33 cellular contexts compared by ENCODE assay signal in the genomic region with DNA sequence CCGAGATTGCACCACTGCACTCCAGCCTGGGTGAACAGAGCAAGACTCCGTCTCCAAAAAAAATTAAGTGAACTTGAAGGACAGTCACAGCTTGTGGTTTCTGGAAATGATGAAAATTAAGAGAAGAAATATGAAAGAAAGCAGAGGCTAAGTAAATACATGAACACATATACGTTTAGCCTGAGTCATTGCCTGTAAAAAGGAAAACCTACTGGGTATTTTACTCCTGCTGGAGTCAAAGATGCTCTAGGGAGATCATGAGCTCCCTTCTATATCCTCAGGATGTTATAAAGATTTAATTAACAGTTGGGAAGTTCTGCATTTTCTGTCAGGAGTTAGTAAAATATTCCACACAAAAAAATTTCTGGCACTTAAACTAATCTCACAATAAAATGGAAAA. TPM values are rescaled to one million over a fixed set of nuclear protein-coding genes. Genes with fewer than 3 reads are reported as not detected.
"Had no signal": no experiment of that assay in that cellular context is flagged by ENCODE, and none has a peak within 500 bp of the region (broad histone marks: within the 10 kb centered on the region; RNA-seq: fewer than 3 reads in every experiment).

No MANE protein-coding gene starts in this region.

- H3K27ac ChIP-seq: ascending aorta, cardiac muscle cell, VCaP had no signal

- H3K9me3 ChIP-seq: ascending aorta had no signal

- ATAC-seq: activated CD8-positive, alpha-beta memory T cell treated with anti-CD3 and anti-CD28 coated beads, Interleukin-2, amount 10 ng/mL, durations not matched to agents 7 days and 5 days; activated CD8-positive, alpha-beta T cell treated with anti-CD3 and anti-CD28 coated beads, Interleukin-2, amount 10 ng/mL, durations not matched to agents 7 days and 5 days; activated naive CD8-positive, alpha-beta T cell treated with anti-CD3 and anti-CD28 coated beads, Interleukin-2, amount 50 U/mL, for 24 hours; T-cell; T-helper 17 cell had no signal

- H3K4me3 Mint-ChIP-seq: activated B cell treated with CpG ODN at 0.5 μM for 24 hours; activated CD4-positive, alpha-beta memory T cell treated with anti-CD3 and anti-CD28 coated beads, Interleukin-2, amount 10 ng/mL, durations not matched to agents 7 days and 5 days; activated CD4-positive, alpha-beta T cell treated with anti-CD3 and anti-CD28 coated beads, Interleukin-2, amount 10 ng/mL, durations not matched to agents 7 days and 5 days; activated CD8-positive, alpha-beta memory T cell treated with anti-CD3 and anti-CD28 coated beads, Interleukin-2, amount 10 ng/mL, durations not matched to agents 7 days and 5 days; activated CD8-positive, alpha-beta T cell treated with anti-CD3 and anti-CD28 coated beads, Interleukin-2, amount 10 ng/mL, durations not matched to agents 7 days and 5 days; activated naive CD4-positive, alpha-beta T cell treated with anti-CD3 and anti-CD28 coated beads, Interleukin-2, amount 10 ng/mL, durations not matched to agents 7 days and 5 days; activated naive CD4-positive, alpha-beta T cell treated with anti-CD3 and anti-CD28 coated beads, Interleukin-2, amount 50 U/mL, for 24 hours; activated naive CD8-positive, alpha-beta T cell; activated naive CD8-positive, alpha-beta T cell treated with anti-CD3 and anti-CD28 coated beads, Interleukin-2, amount 10 ng/mL, durations not matched to agents 7 days and 5 days; activated naive CD8-positive, alpha-beta T cell treated with anti-CD3 and anti-CD28 coated beads, Interleukin-2, amount 50 U/mL, for 24 hours; activated T-cell treated with anti-CD3 and anti-CD28 coated beads, Interleukin-2, amount 50 U/mL, for 24 hours; brain; T-cell; T-helper 17 cell had no signal

- H3K4me3 ChIP-seq: ascending aorta, cardiac muscle cell had no signal

- H3K27me3 Mint-ChIP-seq: activated B cell treated with CpG ODN at 0.5 μM for 24 hours; activated CD4-positive, alpha-beta memory T cell treated with anti-CD3 and anti-CD28 coated beads, Interleukin-2, amount 10 ng/mL, durations not matched to agents 7 days and 5 days; activated CD4-positive, alpha-beta T cell treated with anti-CD3 and anti-CD28 coated beads, Interleukin-2, amount 10 ng/mL, durations not matched to agents 7 days and 5 days; activated CD8-positive, alpha-beta memory T cell treated with anti-CD3 and anti-CD28 coated beads, Interleukin-2, amount 10 ng/mL, durations not matched to agents 7 days and 5 days; activated naive CD4-positive, alpha-beta T cell treated with anti-CD3 and anti-CD28 coated beads, Interleukin-2, amount 10 ng/mL, durations not matched to agents 7 days and 5 days; activated naive CD4-positive, alpha-beta T cell treated with anti-CD3 and anti-CD28 coated beads, Interleukin-2, amount 50 U/mL, for 24 hours; activated naive CD8-positive, alpha-beta T cell; activated naive CD8-positive, alpha-beta T cell treated with anti-CD3 and anti-CD28 coated beads, Interleukin-2, amount 10 ng/mL, durations not matched to agents 7 days and 5 days; activated naive CD8-positive, alpha-beta T cell treated with anti-CD3 and anti-CD28 coated beads, Interleukin-2, amount 50 U/mL, for 24 hours; activated T-cell treated with anti-CD3 and anti-CD28 coated beads, Interleukin-2, amount 50 U/mL, for 24 hours; brain; T-cell; T-helper 17 cell had no signal

- H3K4me1 Mint-ChIP-seq: activated B cell treated with CpG ODN at 0.5 μM for 24 hours; activated CD4-positive, alpha-beta memory T cell treated with anti-CD3 and anti-CD28 coated beads, Interleukin-2, amount 10 ng/mL, durations not matched to agents 7 days and 5 days; activated CD4-positive, alpha-beta T cell treated with anti-CD3 and anti-CD28 coated beads, Interleukin-2, amount 10 ng/mL, durations not matched to agents 7 days and 5 days; activated CD8-positive, alpha-beta memory T cell treated with anti-CD3 and anti-CD28 coated beads, Interleukin-2, amount 10 ng/mL, durations not matched to agents 7 days and 5 days; activated naive CD4-positive, alpha-beta T cell treated with anti-CD3 and anti-CD28 coated beads, Interleukin-2, amount 10 ng/mL, durations not matched to agents 7 days and 5 days; activated naive CD4-positive, alpha-beta T cell treated with anti-CD3 and anti-CD28 coated beads, Interleukin-2, amount 50 U/mL, for 24 hours; activated naive CD8-positive, alpha-beta T cell treated with anti-CD3 and anti-CD28 coated beads, Interleukin-2, amount 10 ng/mL, durations not matched to agents 7 days and 5 days; activated naive CD8-positive, alpha-beta T cell treated with anti-CD3 and anti-CD28 coated beads, Interleukin-2, amount 50 U/mL, for 24 hours; brain; T-cell; T-helper 17 cell had no signal

- H3K27me3 ChIP-seq: ascending aorta, cardiac muscle cell had no signal

- H3K9me3 Mint-ChIP-seq: activated B cell treated with CpG ODN at 0.5 μM for 24 hours; activated CD4-positive, alpha-beta memory T cell treated with anti-CD3 and anti-CD28 coated beads, Interleukin-2, amount 10 ng/mL, durations not matched to agents 7 days and 5 days; activated CD4-positive, alpha-beta T cell treated with anti-CD3 and anti-CD28 coated beads, Interleukin-2, amount 10 ng/mL, durations not matched to agents 7 days and 5 days; activated naive CD4-positive, alpha-beta T cell treated with anti-CD3 and anti-CD28 coated beads, Interleukin-2, amount 10 ng/mL, durations not matched to agents 7 days and 5 days; activated naive CD4-positive, alpha-beta T cell treated with anti-CD3 and anti-CD28 coated beads, Interleukin-2, amount 50 U/mL, for 24 hours; activated naive CD8-positive, alpha-beta T cell treated with anti-CD3 and anti-CD28 coated beads, Interleukin-2, amount 10 ng/mL, durations not matched to agents 7 days and 5 days; activated naive CD8-positive, alpha-beta T cell treated with anti-CD3 and anti-CD28 coated beads, Interleukin-2, amount 50 U/mL, for 24 hours; activated T-cell treated with anti-CD3 and anti-CD28 coated beads, Interleukin-2, amount 50 U/mL, for 24 hours; activated T-helper 2 cell treated with anti-CD3 and anti-CD28 coated beads, Interferon-gamma antibody, Interleukin-2, Interleukin-4, amounts not matched to agents 10 μg/mL and 5 μg/mL and 100 μg/mL, durations not matched to agents 14 hours and 24 hours and 36 hours; T-cell had no signal

- DNase-seq: activated B cell treated with CpG ODN at 0.5 μM for 24 hours; activated CD4-positive, alpha-beta memory T cell treated with anti-CD3 and anti-CD28 coated beads, Interleukin-2, amount 10 ng/mL, durations not matched to agents 7 days and 5 days; activated CD4-positive, alpha-beta T cell treated with anti-CD3 and anti-CD28 coated beads for 48 hours; activated CD4-positive, alpha-beta T cell treated with anti-CD3 and anti-CD28 coated beads, Interleukin-2, amount 10 ng/mL, durations not matched to agents 7 days and 5 days; activated CD4-positive, alpha-beta T cell treated with anti-CD3 and anti-CD28 coated beads, Interleukin-2, amount 50 U/mL, for 48 hours; activated CD4-positive, CD25-positive, alpha-beta regulatory T cell treated with anti-CD3 and anti-CD28 coated beads, Interleukin-2, amount 50 U/mL, for 72 hours; activated CD8-positive, alpha-beta memory T cell treated with anti-CD3 and anti-CD28 coated beads for 24 hours; activated CD8-positive, alpha-beta memory T cell treated with anti-CD3 and anti-CD28 coated beads, Interleukin-2, amount 10 ng/mL, durations not matched to agents 7 days and 5 days; activated CD8-positive, alpha-beta memory T cell treated with anti-CD3 and anti-CD28 coated beads, Interleukin-2, amount 50 U/mL, for 48 hours; activated CD8-positive, alpha-beta T cell treated with anti-CD3 and anti-CD28 coated beads, Interleukin-2, amount 10 ng/mL, durations not matched to agents 7 days and 5 days; activated effector memory CD4-positive, alpha-beta T cell treated with Interleukin-2 at 50 U/mL for 16 hours; activated gamma-delta T cell; activated naive CD4-positive, alpha-beta T cell treated with anti-CD3 and anti-CD28 coated beads, Interleukin-2, amount 10 ng/mL, durations not matched to agents 7 days and 5 days; activated naive CD4-positive, alpha-beta T cell treated with Interleukin-2 at 50 U/mL for 16 hours; activated naive CD8-positive, alpha-beta T cell treated with anti-CD3 and anti-CD28 coated beads, Interleukin-2, amount 10 ng/mL, durations not matched to agents 7 days and 5 days; activated naive CD8-positive, alpha-beta T cell treated with anti-CD3 and anti-CD28 coated beads, Interleukin-2, amount 50 U/mL, for 24 hours; activated T-cell treated with anti-CD3 and anti-CD28 coated beads, Interleukin-2, amount 50 U/mL, for 24 hours; activated T-cell treated with anti-CD3 and anti-CD28 coated beads, Interleukin-2, amount 50 U/mL, for 48 hours; amygdala; anterior cingulate cortex; caudate nucleus; T-cell; T-helper 17 cell; T1000 had no signal

- H3K4me1 ChIP-seq: ascending aorta had no signal

- H3K27ac Mint-ChIP-seq: activated B cell treated with CpG ODN at 0.5 μM for 24 hours; activated CD4-positive, alpha-beta memory T cell treated with anti-CD3 and anti-CD28 coated beads, Interleukin-2, amount 10 ng/mL, durations not matched to agents 7 days and 5 days; activated CD4-positive, alpha-beta T cell treated with anti-CD3 and anti-CD28 coated beads, Interleukin-2, amount 10 ng/mL, durations not matched to agents 7 days and 5 days; activated CD8-positive, alpha-beta memory T cell treated with anti-CD3 and anti-CD28 coated beads, Interleukin-2, amount 10 ng/mL, durations not matched to agents 7 days and 5 days; activated CD8-positive, alpha-beta T cell treated with anti-CD3 and anti-CD28 coated beads, Interleukin-2, amount 10 ng/mL, durations not matched to agents 7 days and 5 days; activated naive CD4-positive, alpha-beta T cell treated with anti-CD3 and anti-CD28 coated beads, Interleukin-2, amount 10 ng/mL, durations not matched to agents 7 days and 5 days; activated naive CD4-positive, alpha-beta T cell treated with anti-CD3 and anti-CD28 coated beads, Interleukin-2, amount 50 U/mL, for 24 hours; activated naive CD8-positive, alpha-beta T cell; activated naive CD8-positive, alpha-beta T cell treated with anti-CD3 and anti-CD28 coated beads, Interleukin-2, amount 10 ng/mL, durations not matched to agents 7 days and 5 days; activated naive CD8-positive, alpha-beta T cell treated with anti-CD3 and anti-CD28 coated beads, Interleukin-2, amount 50 U/mL, for 24 hours; activated T-cell treated with anti-CD3 and anti-CD28 coated beads, Interleukin-2, amount 50 U/mL, for 24 hours; activated T-helper 2 cell treated with anti-CD3 and anti-CD28 coated beads, Interferon-gamma antibody, Interleukin-2, Interleukin-4, amounts not matched to agents 10 μg/mL and 5 μg/mL and 100 μg/mL, durations not matched to agents 14 hours and 24 hours and 36 hours; brain; T-cell; T-helper 17 cell had no signal

RNA-seq across cellular contexts. Expression of gene TTC39A, which starts 43.5 kb away (rescaled TPM):
- total RNA-seq: activated CD4-positive, alpha-beta memory T cell treated with anti-CD3 and anti-CD28 coated beads, Interleukin-2, amount 10 ng/mL, durations not matched to agents 7 days and 5 days; activated CD4-positive, alpha-beta T cell treated with anti-CD3 and anti-CD28 coated beads, Interleukin-2, amount 10 ng/mL, durations not matched to agents 7 days and 5 days; activated CD8-positive, alpha-beta T cell treated with anti-CD3 and anti-CD28 coated beads, Interleukin-2, amount 10 ng/mL, durations not matched to agents 7 days and 5 days; activated naive CD8-positive, alpha-beta T cell treated with anti-CD3 and anti-CD28 coated beads, Interleukin-2, amount 10 ng/mL, durations not matched to agents 7 days and 5 days; ascending aorta; T-helper 1 cell treated with Interleukin-12 subunit alpha and Interleukin-12 subunit beta and Interleukin-4 antibody, amounts not matched to agents 30 ng/mL and 1 ng/mL, for 36 hours; T-helper 17 cell; T-helper 2 cell treated with Interferon-gamma antibody and Interleukin-4, amounts not matched to agents 100 ng/mL and 5 ng/mL, for 36 hours had no signal
